In the genomic region with DNA sequence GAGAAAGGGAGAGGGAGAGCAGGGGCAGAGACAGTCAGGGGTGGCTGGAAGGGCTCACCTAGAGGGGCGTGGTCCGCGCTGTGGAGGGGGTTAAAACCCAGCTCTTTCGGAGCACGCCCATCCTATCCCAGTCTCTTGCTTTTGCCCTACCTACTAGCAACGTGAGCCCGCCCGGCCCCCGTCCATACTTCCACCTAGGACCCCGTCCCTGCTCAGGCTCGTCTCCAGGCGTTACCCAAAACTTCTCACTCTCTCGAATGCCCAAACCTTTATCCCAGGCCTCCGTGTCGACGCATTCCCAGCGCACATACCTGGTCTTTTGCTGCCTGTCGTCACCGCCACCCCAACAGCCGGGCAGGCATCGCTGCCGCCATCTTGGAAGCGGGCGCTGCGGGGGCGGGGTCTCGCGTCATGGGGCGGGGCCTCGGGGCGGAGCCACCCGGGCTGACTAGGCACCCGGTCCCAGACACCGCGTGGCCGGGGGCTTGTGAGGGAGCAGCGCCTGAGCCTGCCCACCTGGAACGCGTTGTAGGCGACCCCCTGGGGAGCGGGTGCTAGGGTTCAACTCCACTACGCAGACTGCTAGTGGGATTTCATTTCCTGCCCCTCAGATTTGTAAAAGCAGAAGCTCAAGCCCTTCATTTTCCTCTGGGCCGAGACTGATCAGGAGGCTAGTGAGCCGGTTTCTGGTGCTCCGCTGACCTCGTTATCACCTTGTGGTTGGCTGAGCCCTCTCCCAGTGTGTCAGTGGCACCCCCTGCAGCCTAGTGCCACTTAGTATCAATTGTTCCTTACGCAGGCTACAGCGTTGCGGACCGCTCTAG, we compare ENCODE assay signal across 8 cellular contexts. TPM values are rescaled to one million over a fixed set of nuclear protein-coding genes. Genes with fewer than 3 reads are reported as not detected.
DNase-seq lines count a peak whose midpoint lies in the region; ATAC-seq lines count a peak whose summit lies in the region.

A gene (minus strand): TSS at position 396 of the 824 bp plus-strand sequence. CDS start 1,447 bp downstream, outside the sequence.

- no peak within 1 kb of the TSS for H2AK5ac ChIP-seq in mesenchymal stem cell (ENCODE audit: low read length, severe bottlenecking)

- peak within 1 kb of the TSS; percentile 80 to 97 for H3K4me3 ChIP-seq in mesenchymal stem cell (ENCODE audit: insufficient read depth in 1 of 2, low read depth in 1 of 2, low read length in 2 of 2)

- no peaks in the 10 kb centered on the region for H3K9me3 Mint-ChIP-seq in activated CD8-positive, alpha-beta memory T cell treated with anti-CD3 and anti-CD28 coated beads, Interleukin-2, amount 10 ng/mL, durations not matched to agents 7 days and 5 days (ENCODE audit: low read depth)
- H3K9me3 Mint-ChIP-seq in effector memory CD8-positive, alpha-beta T cell: no peaks in the 10 kb centered on the region

- peaks cover 58% of the 10 kb centered on the region for H3K4me1 Mint-ChIP-seq in activated CD8-positive, alpha-beta memory T cell treated with anti-CD3 and anti-CD28 coated beads, Interleukin-2, amount 10 ng/mL, durations not matched to agents 7 days and 5 days
- peaks cover 59 to 71% of the 10 kb centered on the region in 2 donors for H3K4me1 Mint-ChIP-seq in effector memory CD8-positive, alpha-beta T cell (ENCODE audit: low read depth in 2 of 2)

- peak within 1 kb of the TSS; percentile 83 for H4K8ac ChIP-seq in mesenchymal stem cell (ENCODE audit: low read length)

- peaks cover 19% of the 10 kb centered on the region for H3K4me1 ChIP-seq in mesenchymal stem cell (ENCODE audit: control insufficient read depth, insufficient read depth, low read depth, low read length)

- H3K18ac ChIP-seq in mesenchymal stem cell (ENCODE audit: low read depth in 1 of 2, low read length in 2 of 2): peak within 1 kb of the TSS; percentile 78 to 93

- H3K9me3 ChIP-seq in mesenchymal stem cell (ENCODE audit: control insufficient read depth, low read length): no peaks in the 10 kb centered on the region

- peak within 1 kb of the TSS; percentile 95 for H2BK15ac ChIP-seq in mesenchymal stem cell (ENCODE audit: low read depth, poor library complexity, severe bottlenecking)

- peak within 1 kb of the TSS; percentile 21 for H2BK120ac ChIP-seq in mesenchymal stem cell (ENCODE audit: low read depth, low read length)

- no peak within 1 kb of the TSS for H2BK5ac ChIP-seq in mesenchymal stem cell (ENCODE audit: low read depth, low read length, poor library complexity, severe bottlenecking)

- peak within 1 kb of the TSS in 1 of 2 experiments; percentile 84 for H3K23ac ChIP-seq in mesenchymal stem cell (ENCODE audit: low read length in 2 of 2)

- ATAC-seq in GM21367 (IDR thresholded peaks at IDR 0.05; ENCODE audit: unreplicated experiment): peak; percentile 59
- ATAC-seq in activated CD8-positive, alpha-beta memory T cell treated with anti-CD3 and anti-CD28 coated beads, Interleukin-2, amount 10 ng/mL, durations not matched to agents 7 days and 5 days: peak; percentile 92
- ATAC-seq in effector memory CD8-positive, alpha-beta T cell (replicated peaks): peak; percentile 88

- peaks cover 27 to 29% of the 10 kb centered on the region in 2 experiments for H3K36me3 ChIP-seq in mesenchymal stem cell (ENCODE audit: control insufficient read depth in 1 of 2, insufficient read depth in 2 of 2, low read depth in 1 of 2, low read length in 2 of 2)

- peak within 1 kb of the TSS; percentile 95 for H3K4me2 ChIP-seq in mesenchymal stem cell (ENCODE audit: low read length, poor library complexity, severe bottlenecking)

- peaks cover 22% of the 10 kb centered on the region for H3K79me1 ChIP-seq in mesenchymal stem cell (replicated peaks; ENCODE audit: low read length, poor library complexity, severe bottlenecking)

- H3K27me3 ChIP-seq in mesenchymal stem cell (ENCODE audit: control insufficient read depth in 1 of 2, insufficient read depth in 1 of 2, low read length in 2 of 2): no peaks in the 10 kb centered on the region

- CTCF ChIA-PET in activated CD8-positive, alpha-beta memory T cell treated with anti-CD3 and anti-CD28 coated beads, Interleukin-2, amount 10 ng/mL, durations not matched to agents 7 days and 5 days (lab: Charles Lee): interaction anchor here (1.1 to 3.7 kb wide), 7 partner anchors 9 to 51 kb away, joined by 3 to 34 read pairs (median 5); a partner anchor contains a TSS

- peak within 1 kb of the TSS; percentile 96 for H3K9ac ChIP-seq in mesenchymal stem cell (ENCODE audit: low read length)

- H3K4me3 Mint-ChIP-seq in activated CD8-positive, alpha-beta memory T cell treated with anti-CD3 and anti-CD28 coated beads, Interleukin-2, amount 10 ng/mL, durations not matched to agents 7 days and 5 days: peak within 1 kb of the TSS; percentile 99
- peak within 1 kb of the TSS; percentile 96 for H3K4me3 Mint-ChIP-seq in effector memory CD8-positive, alpha-beta T cell

- no peaks in the 10 kb centered on the region for H3K27me3 Mint-ChIP-seq in activated CD8-positive, alpha-beta memory T cell treated with anti-CD3 and anti-CD28 coated beads, Interleukin-2, amount 10 ng/mL, durations not matched to agents 7 days and 5 days
- no peaks in the 10 kb centered on the region for H3K27me3 Mint-ChIP-seq in effector memory CD8-positive, alpha-beta T cell

- peak within 1 kb of the TSS; percentile 99 for H3K27ac Mint-ChIP-seq in activated CD8-positive, alpha-beta memory T cell treated with anti-CD3 and anti-CD28 coated beads, Interleukin-2, amount 10 ng/mL, durations not matched to agents 7 days and 5 days
- H3K27ac Mint-ChIP-seq in effector memory CD8-positive, alpha-beta T cell: peak within 1 kb of the TSS; percentile 97 to 99

- peak within 1 kb of the TSS; percentile 61 to 71 for H3K4ac ChIP-seq in mesenchymal stem cell (ENCODE audit: low read depth in 1 of 2, low read length in 2 of 2)

- H3K27ac ChIP-seq in mesenchymal stem cell (ENCODE audit: low read length, poor library complexity, severe bottlenecking): no peak within 1 kb of the TSS

- peak within 1 kb of the TSS in 1 of 2 experiments; percentile 82 for H3K14ac ChIP-seq in mesenchymal stem cell (ENCODE audit: low read length in 2 of 2)

- H3K36me3 Mint-ChIP-seq in activated CD8-positive, alpha-beta memory T cell treated with anti-CD3 and anti-CD28 coated beads, Interleukin-2, amount 10 ng/mL, durations not matched to agents 7 days and 5 days: peaks cover 28% of the 10 kb centered on the region
- H3K36me3 Mint-ChIP-seq in effector memory CD8-positive, alpha-beta T cell (ENCODE audit: insufficient read depth): peaks cover 41% of the 10 kb centered on the region

- H4K91ac ChIP-seq in mesenchymal stem cell (ENCODE audit: low read length): peak within 1 kb of the TSS; percentile 71

- DNase-seq in COLO829 (ENCODE audit: low spot score) (peak; percentile 98), HUDEP-2 (lab: John Stamatoyannopoulos, UW; ENCODE audit: unreplicated experiment in 76 of 76) (peak; percentile 13 to 96 (median 82)), NOMO-1 treated with dmso at 0.1 percent for 144 hours (lab: John Stamatoyannopoulos, UW; ENCODE audit: unreplicated experiment) (peak; percentile 58), mesenchymal stem cell (peak; percentile 81)
- peak; percentile 94 for DNase-seq in activated CD8-positive, alpha-beta memory T cell treated with anti-CD3 and anti-CD28 coated beads, Interleukin-2, amount 10 ng/mL, durations not matched to agents 7 days and 5 days
- peak; percentile 93 to 97 (median 97) for DNase-seq in effector memory CD8-positive, alpha-beta T cell
- DNase-seq in stimulated activated CD8-positive, alpha-beta memory T cell treated with anti-CD3 and anti-CD28 coated beads, Interleukin-12 subunit alpha, Interleukin-12 subunit beta, amount 100 ng/mL, for 24 hours (ENCODE audit: extremely low read depth): peak; percentile 90

- peak within 1 kb of the TSS; percentile 48 to 52 for H2BK12ac ChIP-seq in mesenchymal stem cell (ENCODE audit: low read length in 2 of 2)

- H2AFZ ChIP-seq in mesenchymal stem cell (ENCODE audit: low read depth, low read length): peak within 1 kb of the TSS; percentile 88

- WGBS in mesenchymal stem cell: 2% methylated on average over 50 of the region's 50 CpGs

RNA-seq across cellular contexts. Expression of the gene that starts here (rescaled TPM):
- total RNA-seq in activated CD8-positive, alpha-beta memory T cell treated with anti-CD3 and anti-CD28 coated beads, Interleukin-2, amount 10 ng/mL, durations not matched to agents 7 days and 5 days: 10 to 100 TPM; 47.0 to 53.5 TPM
- 34.5 TPM for polyA plus RNA-seq in mesenchymal stem cell (2013, experiment 1 of 2)
- 34.5 TPM for polyA plus RNA-seq in mesenchymal stem cell (2013, experiment 2 of 2)
